In the genomic region with DNA sequence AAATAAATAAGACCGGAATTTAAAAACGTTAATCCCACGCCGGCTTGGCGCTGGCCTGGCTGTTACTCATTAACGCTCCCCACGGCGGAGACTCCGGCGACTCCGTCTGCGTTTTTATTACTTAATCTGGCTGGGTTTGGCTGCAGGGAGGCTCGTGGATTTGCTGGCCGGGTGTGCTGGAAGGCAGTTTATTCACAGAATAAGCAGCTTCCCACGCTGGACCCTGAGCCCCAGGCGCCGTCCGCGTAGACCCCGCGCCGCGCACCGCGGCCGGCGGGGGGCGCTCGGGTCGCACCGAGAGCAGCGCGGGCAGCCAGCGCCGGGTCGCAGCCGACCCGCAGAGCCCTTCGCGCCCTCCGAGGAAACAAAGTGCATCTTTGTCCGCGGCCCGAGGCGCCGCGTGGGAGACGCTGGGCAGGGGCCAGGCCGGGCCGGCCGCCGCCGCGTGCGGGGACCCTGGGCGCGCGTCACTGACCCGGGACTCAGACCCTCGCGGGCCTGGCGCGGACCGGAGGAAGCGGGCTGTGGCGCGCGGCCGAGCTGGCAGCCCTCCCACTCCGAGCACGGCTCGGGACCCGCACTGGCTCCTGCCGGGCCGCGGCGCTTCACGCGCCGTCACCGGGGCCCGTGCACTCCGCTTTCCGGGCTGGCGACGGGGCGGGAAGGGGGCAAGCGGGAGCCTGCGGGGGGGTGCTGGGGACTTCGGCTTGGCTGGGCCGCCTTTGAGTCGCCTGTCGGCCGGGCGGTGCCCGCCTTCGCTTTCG, we compare ENCODE assay signal across 8 cellular contexts. TPM values are rescaled to one million over a fixed set of nuclear protein-coding genes. Genes with fewer than 3 reads are reported as not detected.
DNase-seq lines count a peak whose midpoint lies in the region; ATAC-seq and TF ChIP-seq lines count a peak whose summit lies in the region.

No MANE protein-coding gene starts in this region.

- H3K9me3 ChIP-seq in CD4-positive, CD25-positive, alpha-beta regulatory T cell (ENCODE audit: control insufficient read depth in 2 of 2, low read length in 2 of 2): no peaks in the 10 kb centered on the region
- H3K9me3 ChIP-seq in Peyer's patch (no peaks in the 10 kb centered on the region), stomach smooth muscle (ENCODE audit: control insufficient read depth in 2 of 2, low read length in 2 of 2) (no peaks in the 10 kb centered on the region)

- peak overlapping the region; percentile 65 to 66 for H3K9ac ChIP-seq in stomach smooth muscle (ENCODE audit: low read length in 2 of 2)

- no peaks in the 10 kb centered on the region for H3K36me3 ChIP-seq in CD4-positive, CD25-positive, alpha-beta regulatory T cell (ENCODE audit: control insufficient read depth, insufficient read depth, low read length)
- H3K36me3 ChIP-seq in Peyer's patch (no peaks in the 10 kb centered on the region), stomach smooth muscle (ENCODE audit: control insufficient read depth in 2 of 2, insufficient read depth in 2 of 2, low read length in 2 of 2) (no peaks in the 10 kb centered on the region)

- peak; percentile 42 to 48 for ATAC-seq in CD4-positive, CD25-positive, alpha-beta regulatory T cell (ENCODE audit: low read depth in 2 of 2)
- ATAC-seq in HG03342 (IDR thresholded peaks at IDR 0.05; ENCODE audit: unreplicated experiment) (peak; percentile 55), foreskin keratinocyte (peak; percentile 44)

- peaks cover 8% of the 10 kb centered on the region for H3K27me3 Mint-ChIP-seq in CD4-positive, CD25-positive, alpha-beta regulatory T cell
- no peaks in the 10 kb centered on the region for H3K27me3 Mint-ChIP-seq in neural crest cell (ENCODE audit: low read depth)

- H3K4me1 ChIP-seq in CD4-positive, CD25-positive, alpha-beta regulatory T cell (ENCODE audit: control insufficient read depth, insufficient read depth, low read length, poor library complexity, severe bottlenecking): peaks cover 48% of the 10 kb centered on the region
- H3K4me1 ChIP-seq in Peyer's patch (peaks cover 0 to 21% (median 8%) of the 10 kb centered on the region in 4 donors), foreskin keratinocyte (peaks cover 35% of the 10 kb centered on the region), stomach smooth muscle (ENCODE audit: control insufficient read depth, insufficient read depth, low read length) (peaks cover 31% of the 10 kb centered on the region)

- H3K4me1 Mint-ChIP-seq in CD4-positive, CD25-positive, alpha-beta regulatory T cell: peaks cover 16 to 38% (median 31%) of the 10 kb centered on the region in 4 donors
- peaks cover 64% of the 10 kb centered on the region for H3K4me1 Mint-ChIP-seq in neural crest cell

- H3K9me3 Mint-ChIP-seq in CD4-positive, CD25-positive, alpha-beta regulatory T cell: no peaks in the 10 kb centered on the region
- H3K9me3 Mint-ChIP-seq in neural crest cell: no peaks in the 10 kb centered on the region

- peak; percentile 52 to 76 (median 70) for DNase-seq in CD4-positive, CD25-positive, alpha-beta regulatory T cell
- DNase-seq in GM19238 (ENCODE audit: insufficient read length, low spot score): peak; percentile 77
- DNase-seq in Peyer's patch: peak; percentile 69 to 86 (median 85)
- DNase-seq in activated gamma-delta T cell treated with Interleukin-2 at 50 U/mL for 16 hours: peak; percentile 66
- DNase-seq in foreskin keratinocyte: peak in 1 of 2 donors; percentile 42
- peak; percentile 77 for DNase-seq in neural crest cell (ENCODE audit: low read depth, low spot score)

- TF ChIP-seq CTCF in Peyer's patch (IDR thresholded peaks at IDR 0.05): peak; percentile 56 to 92 (median 86)
- TF ChIP-seq CTCF in foreskin keratinocyte (conservative IDR thresholded peaks at IDR 0.05): peak; percentile 84
- peak; percentile 86 for TF ChIP-seq CTCF in neural crest cell (conservative IDR thresholded peaks at IDR 0.05)

- H3K27me3 ChIP-seq in CD4-positive, CD25-positive, alpha-beta regulatory T cell (ENCODE audit: control insufficient read depth, insufficient read depth, low read length): no peaks in the 10 kb centered on the region
- H3K27me3 ChIP-seq in Peyer's patch (no peaks in the 10 kb centered on the region), foreskin keratinocyte (no peaks in the 10 kb centered on the region), stomach smooth muscle (ENCODE audit: control insufficient read depth in 1 of 2, insufficient read depth in 2 of 2, low read length in 2 of 2) (no peaks in the 10 kb centered on the region)

- peak overlapping the region; percentile 92 to 95 (median 94) for H3K27ac Mint-ChIP-seq in CD4-positive, CD25-positive, alpha-beta regulatory T cell
- H3K27ac Mint-ChIP-seq in neural crest cell (ENCODE audit: unreplicated experiment): peak overlapping the region; percentile 98

- H3K4me3 ChIP-seq in CD4-positive, CD25-positive, alpha-beta regulatory T cell (ENCODE audit: low read depth, low read length): peak overlapping the region; percentile 48
- H3K4me3 ChIP-seq in Peyer's patch: peak overlapping the region; percentile 85 to 95 (median 90)
- peak overlapping the region; percentile 46 to 92 for H3K4me3 ChIP-seq in stomach smooth muscle (ENCODE audit: low read length in 2 of 2)

- TF ChIP-seq POLR2A in Peyer's patch (IDR thresholded peaks at IDR 0.05): peak; percentile 18 to 48

- H3K4me3 Mint-ChIP-seq in CD4-positive, CD25-positive, alpha-beta regulatory T cell: peak overlapping the region; percentile 95 to 97 (median 96)
- H3K4me3 Mint-ChIP-seq in neural crest cell: peak overlapping the region; percentile 94

- H3K27ac ChIP-seq in CD4-positive, CD25-positive, alpha-beta regulatory T cell (ENCODE audit: insufficient read depth, low read length, poor library complexity, severe bottlenecking): peak overlapping the region; percentile 87
- H3K27ac ChIP-seq in Peyer's patch: peak overlapping the region; percentile 97 to 100 (median 98)
- H3K27ac ChIP-seq in foreskin keratinocyte: peak overlapping the region; percentile 52
- peak overlapping the region; percentile 75 for H3K27ac ChIP-seq in stomach smooth muscle (ENCODE audit: low read length)

- H3K36me3 Mint-ChIP-seq in CD4-positive, CD25-positive, alpha-beta regulatory T cell: no peaks in the 10 kb centered on the region
- no peaks in the 10 kb centered on the region for H3K36me3 Mint-ChIP-seq in neural crest cell (ENCODE audit: low read depth)

RNA-seq across cellular contexts. Expression of a gene that starts 0.6 kb away (rescaled TPM):
- 46.4 TPM for total RNA-seq in CD4-positive, CD25-positive, alpha-beta regulatory T cell
- 10 to 100 TPM in 3 of 4 donors, 1 to 10 TPM in 1; 5.1 to 14.7 (median 12.6) TPM for polyA plus RNA-seq in CD4-positive, CD25-positive, alpha-beta regulatory T cell
- total RNA-seq in Peyer's patch (10 to 100 TPM in 3 of 4 donors, 1 to 10 TPM in 1; 10.0 to 61.9 (median 18.1) TPM), foreskin keratinocyte (14.8 and 16.8 TPM in 2 replicates), neural crest cell (13.5 and 13.9 TPM in 2 replicates)
- 10.4 and 11.5 TPM in 2 replicates for polyA plus RNA-seq in foreskin keratinocyte

RNA-seq across cellular contexts. Expression of a gene that starts 28.2 kb away (rescaled TPM):
- 22.5 TPM for total RNA-seq in CD4-positive, CD25-positive, alpha-beta regulatory T cell
- polyA plus RNA-seq in CD4-positive, CD25-positive, alpha-beta regulatory T cell: 100 to 1,000 TPM in 3 of 4 donors, 10 to 100 TPM in 1; 97.1 to 140 (median 133) TPM
- 100 to 1,000 TPM in 2 of 4 donors, 10 to 100 TPM in 2; 76.2 to 138 (median 107) TPM for total RNA-seq in Peyer's patch
- 166 and 183 TPM in 2 replicates for total RNA-seq in foreskin keratinocyte
- 142 and 187 TPM in 2 replicates for polyA plus RNA-seq in foreskin keratinocyte
- 144 and 147 TPM in 2 replicates for total RNA-seq in neural crest cell

RNA-seq across cellular contexts. Expression of a gene that starts 41.3 kb away (rescaled TPM):
- total RNA-seq in CD4-positive, CD25-positive, alpha-beta regulatory T cell: 10.7 TPM
- 10 to 100 TPM; 10.7 to 23.7 (median 16.5) TPM for polyA plus RNA-seq in CD4-positive, CD25-positive, alpha-beta regulatory T cell
- total RNA-seq in Peyer's patch: 10 to 100 TPM; 22.8 to 35.5 (median 26.2) TPM
- total RNA-seq in foreskin keratinocyte: 29.4 and 36.2 TPM in 2 replicates
- polyA plus RNA-seq in foreskin keratinocyte: 28.4 and 40.1 TPM in 2 replicates
- 17.2 and 19.9 TPM in 2 replicates for total RNA-seq in neural crest cell
